Comparison of ENCODE assay signal across 8 cellular contexts in genomic region chr14:74251546-74252030, GRCh38. TPM values are rescaled to one million over a fixed set of nuclear protein-coding genes. Genes with fewer than 3 reads are reported as not detected.
A peak's percentile ranks its signal among the peaks of the same experiment; 100 is the strongest.
DNase-seq lines count a peak whose midpoint lies in the region; ATAC-seq lines count a peak whose summit lies in the region.

No MANE protein-coding gene starts in this region.

- H3K9me3 Mint-ChIP-seq in CD8-positive, alpha-beta memory T cell: no peaks in the 10 kb centered on the region

- CTCF ChIA-PET in CD8-positive, alpha-beta memory T cell (lab: Charles Lee): interaction anchor here (0.7 to 2.3 kb wide), 6 partner anchors 10 to 1740 kb away, joined by 3 to 6 read pairs (median 4); partner anchors contain the start of gene VSX2

- no peaks in the 10 kb centered on the region for H3K36me3 Mint-ChIP-seq in CD8-positive, alpha-beta memory T cell

- peaks cover 13 to 32% of the 10 kb centered on the region in 2 donors for H3K27me3 Mint-ChIP-seq in CD8-positive, alpha-beta memory T cell

- H3K27ac Mint-ChIP-seq in CD8-positive, alpha-beta memory T cell: peak overlapping the region in 2 of 8 donors; percentile 12 to 37

- peaks cover 7% of the 10 kb centered on the region for H3K4me1 ChIP-seq in CD8-positive, alpha-beta memory T cell (ENCODE audit: insufficient read depth, low read length)
- peaks cover 0 to 9% (median 3%) of the 10 kb centered on the region in 5 donors for H3K4me1 ChIP-seq in subcutaneous abdominal adipose tissue (ENCODE audit: control insufficient read depth in 5 of 5, insufficient read depth in 5 of 5, low read length in 5 of 5)

- POLR2A ChIA-PET in CD8-positive, alpha-beta memory T cell (lab: Charles Lee): no interaction called here

- H3K27me3 ChIP-seq in CD8-positive, alpha-beta memory T cell (ENCODE audit: insufficient read depth, low read length, poor library complexity, severe bottlenecking): peaks cover 5% of the 10 kb centered on the region
- H3K27me3 ChIP-seq in subcutaneous abdominal adipose tissue (ENCODE audit: control insufficient read depth in 5 of 5, insufficient read depth in 4 of 5, low read length in 5 of 5): peaks cover 2 to 14% (median 13%) of the 10 kb centered on the region in 5 donors

- peak; percentile 79 for ATAC-seq in GM21381 (IDR thresholded peaks at IDR 0.05; ENCODE audit: unreplicated experiment)

- DNase-seq in CD8-positive, alpha-beta memory T cell: peak; percentile 45 to 79 (median 62)
- peak; percentile 75 for DNase-seq in RPMI7951 (ENCODE audit: low read depth)
- DNase-seq in activated T-helper 1 cell treated with anti-CD3 and anti-CD28 coated beads, Interleukin-2, amount 50 U/mL, for 16 hours (ENCODE audit: low read depth in 1 of 2, low spot score in 1 of 2): peak; percentile 33 to 38
- DNase-seq in fibroblast of the conjunctiva (ENCODE audit: low read depth): peak; percentile 71
- peak; percentile 71 for DNase-seq in occipital lobe (lab: John Stamatoyannopoulos, UW)

- H3K27ac ChIP-seq in CD8-positive, alpha-beta memory T cell (ENCODE audit: low read depth, low read length): no peak overlapping the region
- H3K27ac ChIP-seq in KOPT-K1 (ENCODE audit: low read depth, low read length, poor library complexity, severe bottlenecking) (peak overlapping the region; percentile 19), subcutaneous abdominal adipose tissue (ENCODE audit: low read depth, low read length) (no peak overlapping the region)

- peak overlapping the region in 2 of 5 donors; percentile 53 to 64 for H3K9ac ChIP-seq in subcutaneous abdominal adipose tissue (ENCODE audit: low read length in 5 of 5)

- H3K9me3 ChIP-seq in CD8-positive, alpha-beta memory T cell (ENCODE audit: low read length): no peaks in the 10 kb centered on the region
- H3K9me3 ChIP-seq in KOPT-K1 (ENCODE audit: insufficient read depth, low read length, poor library complexity, severe bottlenecking) (no peaks in the 10 kb centered on the region), subcutaneous abdominal adipose tissue (ENCODE audit: control insufficient read depth in 5 of 5, low read length in 5 of 5) (no peaks in the 10 kb centered on the region)

- H3K4me1 Mint-ChIP-seq in CD8-positive, alpha-beta memory T cell: peaks cover 7 to 8% (median 7%) of the 10 kb centered on the region in 3 donors

- no peaks in the 10 kb centered on the region for H3K36me3 ChIP-seq in CD8-positive, alpha-beta memory T cell (ENCODE audit: insufficient read depth, low read length)
- H3K36me3 ChIP-seq in KOPT-K1 (ENCODE audit: insufficient read depth, low read length): no peaks in the 10 kb centered on the region
- no peaks in the 10 kb centered on the region for H3K36me3 ChIP-seq in subcutaneous abdominal adipose tissue (ENCODE audit: control insufficient read depth in 5 of 5, insufficient read depth in 5 of 5, low read length in 5 of 5)

- peak overlapping the region; percentile 2 to 77 (median 55) for H3K4me3 Mint-ChIP-seq in CD8-positive, alpha-beta memory T cell

- peak overlapping the region; percentile 42 for H3K4me3 ChIP-seq in CD8-positive, alpha-beta memory T cell (ENCODE audit: low read length)
- peak overlapping the region; percentile 27 to 60 (median 51) for H3K4me3 ChIP-seq in subcutaneous abdominal adipose tissue (ENCODE audit: low read depth in 1 of 5, low read length in 5 of 5)

RNA-seq across cellular contexts. Expression of gene VSX2, which starts 12.3 kb away (rescaled TPM):
- total RNA-seq in CD8-positive, alpha-beta memory T cell: not detected
- polyA plus RNA-seq in CD8-positive, alpha-beta memory T cell: not detected
- total RNA-seq in RPMI7951 (2014; rRNA removed; shearing (Covaris generic)): not detected in 2 replicates
- total RNA-seq in occipital lobe: not detected

RNA-seq across cellular contexts. Expression of gene ABCD4, which starts 51.1 kb away (rescaled TPM):
- 10 to 100 TPM; 38.2 to 40.5 TPM for total RNA-seq in CD8-positive, alpha-beta memory T cell
- polyA plus RNA-seq in CD8-positive, alpha-beta memory T cell: 25.0 TPM
- total RNA-seq in RPMI7951 (2014; rRNA removed; shearing (Covaris generic)): 15.0 and 15.2 TPM in 2 replicates
- total RNA-seq in occipital lobe: 22.3 TPM
